ENCODE assay signal across 8 cellular contexts in the genomic region with DNA sequence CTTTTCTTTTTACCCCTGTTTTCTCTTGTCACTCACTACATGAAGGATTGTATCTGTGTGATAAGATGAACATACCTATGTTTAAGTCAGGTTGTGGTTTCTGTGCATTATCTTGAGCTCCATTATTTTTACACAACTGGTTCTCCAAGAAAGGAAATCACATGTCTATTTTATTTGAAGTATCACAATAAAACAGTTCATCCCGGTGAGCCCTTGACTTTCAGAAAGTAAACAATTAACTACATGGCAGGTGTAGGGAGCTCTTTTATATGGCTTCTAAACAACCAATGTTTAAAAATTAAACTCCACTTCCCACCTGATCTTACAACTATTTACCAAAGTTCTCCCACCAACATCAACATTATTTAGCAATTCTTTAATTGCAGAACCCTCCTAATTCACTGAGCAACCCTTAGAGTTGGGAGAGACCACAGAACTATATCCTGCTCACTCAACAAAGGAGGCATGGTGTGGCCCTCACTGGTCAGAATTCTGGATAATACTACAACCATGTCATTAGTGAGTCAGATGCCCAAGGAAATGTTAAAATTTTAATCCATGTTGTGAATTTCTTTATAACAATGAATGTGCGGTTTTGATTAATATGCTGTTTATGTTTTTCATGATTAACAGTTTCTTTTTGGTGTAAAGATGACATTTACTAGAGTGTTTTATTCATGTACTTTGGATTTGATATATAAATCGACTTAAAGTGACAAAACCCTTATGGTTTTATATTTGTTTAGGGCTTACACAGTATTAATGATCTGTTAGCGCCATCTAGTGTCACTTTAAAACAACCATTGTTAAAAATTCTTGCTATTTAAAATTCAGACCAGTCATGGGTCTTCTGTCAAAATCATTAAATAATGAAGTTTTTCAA. TPM values are rescaled to one million over a fixed set of nuclear protein-coding genes. Genes with fewer than 3 reads are reported as not detected.
DNase-seq lines count a peak whose midpoint lies in the region; ATAC-seq and TF ChIP-seq lines count a peak whose summit lies in the region.

No MANE protein-coding gene starts in this region.

- H3K36me3 ChIP-seq in OCI-LY1 (ENCODE audit: insufficient read depth, low read length) (peaks cover 14% of the 10 kb centered on the region; the same call in 1 of the 2 replicates), neural cell (ENCODE audit: insufficient read depth, low read length) (no peaks in the 10 kb centered on the region)

- no peak overlapping the region for H3K27ac ChIP-seq in CD4-positive, alpha-beta T cell (ENCODE audit: low read depth, low read length)
- H3K27ac ChIP-seq in OCI-LY1 (ENCODE audit: low read depth, low read length, poor library complexity, severe bottlenecking) (no peak overlapping the region), dorsolateral prefrontal cortex (no peak overlapping the region), neural cell (ENCODE audit: low read length) (no peak overlapping the region)

- H3K4me2 ChIP-seq in OCI-LY1 (ENCODE audit: low read length) (no peak overlapping the region), neural cell (ENCODE audit: low read length) (no peak overlapping the region)

- H3K4me3 Mint-ChIP-seq in CD4-positive, alpha-beta T cell = no peak overlapping the region

- no peak for DNase-seq in CD4-positive, alpha-beta T cell
- peak; percentile 39 for DNase-seq in HS-5 (ENCODE audit: low read depth)
- DNase-seq in dorsolateral prefrontal cortex = no peak
- DNase-seq in activated effector memory CD4-positive, alpha-beta T cell treated with Interleukin-2 at 50 U/mL for 16 hours = no peak

- H3K4me1 ChIP-seq in OCI-LY1 (ENCODE audit: insufficient read depth, low read length, severe bottlenecking) = no peaks in the 10 kb centered on the region

- H3K27me3 ChIP-seq in CD4-positive, alpha-beta T cell (ENCODE audit: control insufficient read depth, insufficient read depth, low read length) = no peaks in the 10 kb centered on the region
- H3K27me3 ChIP-seq in OCI-LY1 (ENCODE audit: insufficient read depth, low read length) (no peaks in the 10 kb centered on the region), dorsolateral prefrontal cortex (peaks cover 0 to 9% (median 0%) of the 10 kb centered on the region in 45 donors), neural cell (ENCODE audit: insufficient read depth, low read depth, low read length) (no peaks in the 10 kb centered on the region)

- H4K20me1 ChIP-seq in OCI-LY1 (ENCODE audit: insufficient read depth, low read length) (no peaks in the 10 kb centered on the region), neural cell (ENCODE audit: insufficient read depth) (no peaks in the 10 kb centered on the region)

- H3K27me3 Mint-ChIP-seq in CD4-positive, alpha-beta T cell = no peaks in the 10 kb centered on the region

- intact Hi-C loops in CD4-positive, alpha-beta T cell (cut with DNase I, micrococcal nuclease) = loop anchor here (1.0 to 5.0 kb wide), 5 partner anchors 110 to 378 kb away; no protein-coding TSS in a partner anchor
- intact Hi-C loops in dorsolateral prefrontal cortex (cut with DNase I) = loop anchor here (5.0 kb wide), 2 partner anchors 325 to 380 kb away; partner anchors contain the start of gene CARMIL1 (in 2 of the 2)

- peaks cover 12% of the 10 kb centered on the region for H3K36me3 Mint-ChIP-seq in CD4-positive, alpha-beta T cell (ENCODE audit: low read depth)

- H3F3A ChIP-seq in OCI-LY1 (ENCODE audit: insufficient read depth, low read length) = no peaks in the 10 kb centered on the region
- H3F3A ChIP-seq in neural cell (ENCODE audit: insufficient read depth, low read length, poor library complexity, severe bottlenecking) = no peaks in the 10 kb centered on the region

- no peak for ATAC-seq in CD4-positive, alpha-beta T cell (ENCODE audit: poor library complexity)
- no peak for ATAC-seq in GM21390 (IDR thresholded peaks at IDR 0.05; ENCODE audit: unreplicated experiment)
- ATAC-seq in HG03442 (IDR thresholded peaks at IDR 0.05; ENCODE audit: unreplicated experiment) = no peak

- no peak for TF ChIP-seq EP300 in neural cell (conservative IDR thresholded peaks at IDR 0.05; ENCODE audit: poor library complexity, severe bottlenecking)

- POLR2A ChIA-PET in CD4-positive, alpha-beta T cell (lab: Charles Lee) = no interaction called here

- peak; percentile 91 for TF ChIP-seq RAD21 in neural cell (conservative IDR thresholded peaks at IDR 0.05)

- no peaks in the 10 kb centered on the region for H3K9me3 ChIP-seq in CD4-positive, alpha-beta T cell (ENCODE audit: control insufficient read depth, low read length)
- H3K9me3 ChIP-seq in OCI-LY1 (ENCODE audit: low read length) (no peaks in the 10 kb centered on the region), neural cell (ENCODE audit: low read length) (no peaks in the 10 kb centered on the region)

- no peaks in the 10 kb centered on the region for H3K9me3 Mint-ChIP-seq in CD4-positive, alpha-beta T cell

- peak; percentile 81 for TF ChIP-seq CTCF in CD4-positive, alpha-beta T cell (IDR thresholded peaks at IDR 0.05)
- TF ChIP-seq CTCF in OCI-LY1 (IDR thresholded peaks at IDR 0.05; ENCODE audit: low read length) (peak; percentile 65), dorsolateral prefrontal cortex (IDR thresholded peaks at IDR 0.05 in 54 of 56, conservative IDR thresholded peaks at IDR 0.05 in 2 of 56; ENCODE audit: low read depth in 1 of 56, partially characterized antibody in 56 of 56) (peak; percentile 52 to 89 (median 70)), neural cell (IDR thresholded peaks at IDR 0.05; ENCODE audit: poor library complexity, severe bottlenecking) (peak; percentile 86)

- H3K4me3 ChIP-seq in OCI-LY1 (ENCODE audit: low read depth, low read length, poor library complexity, severe bottlenecking) = no peak overlapping the region
- H3K4me3 ChIP-seq in dorsolateral prefrontal cortex = no peak overlapping the region
- H3K4me3 ChIP-seq in neural cell (ENCODE audit: low read length) = no peak overlapping the region

- H2AFZ ChIP-seq in OCI-LY1 (ENCODE audit: low read length) (no peak overlapping the region), neural cell (ENCODE audit: low read depth, low read length) (no peak overlapping the region)

- H3K79me2 ChIP-seq in OCI-LY1 (ENCODE audit: insufficient read depth, low read length) (no peaks in the 10 kb centered on the region), neural cell (replicated peaks; ENCODE audit: insufficient read depth, low read length) (no peaks in the 10 kb centered on the region)

- CTCF ChIA-PET in CD4-positive, alpha-beta T cell (lab: Charles Lee) = interaction anchor here (0.6 to 2.7 kb wide), 3 partner anchors 324 to 813 kb away, joined by 5 to 11 read pairs (median 9); partner anchors contain the start of gene CARMIL1

- no peak overlapping the region for H3K9ac ChIP-seq in OCI-LY1 (ENCODE audit: low read length)
- H3K9ac ChIP-seq in neural cell (ENCODE audit: low read length) = no peak overlapping the region

- no peaks in the 10 kb centered on the region for H3K9me2 ChIP-seq in OCI-LY1 (ENCODE audit: low read depth, low read length)
- no peaks in the 10 kb centered on the region for H3K9me2 ChIP-seq in neural cell (ENCODE audit: insufficient read depth, low read length)

- no peak overlapping the region for H3K27ac Mint-ChIP-seq in CD4-positive, alpha-beta T cell

- peaks cover 5% of the 10 kb centered on the region for H3K4me1 Mint-ChIP-seq in CD4-positive, alpha-beta T cell (ENCODE audit: low read depth)

TF ChIP-seq in neural cell, 6 proteins besides CTCF, POLR2A, EP300 and RAD21:
- TF ChIP-seq TAF1 (IDR thresholded peaks at IDR 0.05; ENCODE audit: low read depth) (no peak), SMC3 (conservative IDR thresholded peaks at IDR 0.05; ENCODE audit: poor library complexity) (peak; percentile 90)

RNA-seq across cellular contexts. Expression of gene SCGN, which starts 50.0 kb away (rescaled TPM):
- total RNA-seq in CD4-positive, alpha-beta T cell = not detected
- 1 to 10 TPM in 89 of 120 experiments, under 1 TPM in 26, not detected in 5; 0.29 to 7.0 (median 1.4) TPM for total RNA-seq in dorsolateral prefrontal cortex
- polyA plus RNA-seq in neural cell = 254 and 283 TPM in 2 replicates
- 102 and 107 TPM in 2 replicates for polyA minus RNA-seq in neural cell
